ENCODE assay signal across 8 cellular contexts in genomic region chr17:50866261-50866949, GRCh38. TPM values are rescaled to one million over a fixed set of nuclear protein-coding genes. Genes with fewer than 3 reads are reported as not detected.
DNase-seq lines count a peak whose midpoint lies in the region; ATAC-seq and TF ChIP-seq lines count a peak whose summit lies in the region.

Gene TOB1 (minus strand): TSS chr17:50866354. CDS start chr17:50864017, 2,337 bp downstream.

- no peaks in the 10 kb centered on the region for H3K27me3 ChIP-seq in PC-3 (ENCODE audit: low read length)
- no peaks in the 10 kb centered on the region for H3K27me3 ChIP-seq in mucosa of stomach (ENCODE audit: control insufficient read depth, insufficient read depth, low read length)

- POLR2A ChIA-PET in PC-3 (lab: Charles Lee; ENCODE audit: unreplicated experiment), result interaction anchor here (0.5 to 2.0 kb wide), 24 partner anchors 14 to 287 kb away, joined by 3 to 22 read pairs (median 6); partner anchors contain the start of genes ANKRD40 and NME1

- CTCF ChIA-PET in PC-3 (lab: Charles Lee), result interaction anchor here (0.6 to 1.9 kb wide), 3 partner anchors 25 to 300 kb away, joined by 5 to 10 read pairs (median 6); partner anchors contain the start of gene NME2

- no peak for TF ChIP-seq CTCF in PC-3 (conservative IDR thresholded peaks at IDR 0.05; ENCODE audit: low read depth, low read length)
- no peak for TF ChIP-seq CTCF in epithelial cell of proximal tubule (conservative IDR thresholded peaks at IDR 0.05; ENCODE audit: low read depth, low read length)

- intact Hi-C loops in PC-3 (cut with micrococcal nuclease), result loop anchor here (1.0 to 5.0 kb wide), 2 partner anchors 27 to 286 kb away; partner anchors contain the start of gene NME1

- ATAC-seq in GM21619 (IDR thresholded peaks at IDR 0.05; ENCODE audit: unreplicated experiment) (peak; percentile 63), PC-3 (peak; percentile 76)

- H3K4me1 ChIP-seq in PC-3 (ENCODE audit: insufficient read depth, low read length), result peaks cover 39% of the 10 kb centered on the region
- peaks cover 5% of the 10 kb centered on the region for H3K4me1 ChIP-seq in mucosa of stomach (ENCODE audit: control insufficient read depth, insufficient read depth, low read length)

- peaks cover 5% of the 10 kb centered on the region for H3F3A ChIP-seq in PC-3 (ENCODE audit: low read length, unreplicated experiment)

- peak within 1 kb of the TSS; percentile 93 for H3K4me2 ChIP-seq in PC-3 (ENCODE audit: low read length)

- H3K79me2 ChIP-seq in PC-3 (ENCODE audit: low read length), result peaks cover 43% of the 10 kb centered on the region

- BruUV-seq in PC-3 (replicated peaks; lab: Mats Ljungman, UMichigan), result no TSS peak

- H3K36me3 ChIP-seq in PC-3 (ENCODE audit: low read depth, low read length) (peaks cover 22% of the 10 kb centered on the region), mucosa of stomach (ENCODE audit: control insufficient read depth, insufficient read depth, low read length) (peaks cover 10% of the 10 kb centered on the region)

- H3K9me2 ChIP-seq in PC-3 (replicated peaks; ENCODE audit: low read length), result no peaks in the 10 kb centered on the region

- peaks cover 37% of the 10 kb centered on the region for H4K20me1 ChIP-seq in PC-3 (ENCODE audit: low read length)

- peak within 1 kb of the TSS; percentile 81 for H2AFZ ChIP-seq in PC-3 (ENCODE audit: low read length)

- H3K27ac ChIP-seq in PC-3 (ENCODE audit: low read length), result peak within 1 kb of the TSS; percentile 87

- H3K9me3 ChIP-seq in PC-3 (ENCODE audit: low read length) (no peaks in the 10 kb centered on the region), mucosa of stomach (ENCODE audit: control insufficient read depth, low read length) (no peaks in the 10 kb centered on the region)

- DNase-seq in DMS153 treated with DMSO at 0.1 percent for 48 hours (lab: John Stamatoyannopoulos, UW; ENCODE audit: unreplicated experiment) (peak; percentile 94), PC-3 (peak; percentile 99), activated T-cell treated with anti-CD3 and anti-CD28 coated beads for 48 hours (ENCODE audit: low read depth) (peak; percentile 98), epithelial cell of proximal tubule (ENCODE audit: low read depth) (peak; percentile 59)
- DNase-seq in Jurkat, Clone E6-1 (ENCODE audit: low read depth, low spot score), result peak; percentile 89
- DNase-seq in stimulated activated CD8-positive, alpha-beta memory T cell treated with anti-CD3 and anti-CD28 coated beads, Interleukin-4, amount 100 ng/mL, for 48 hours, result peak; percentile 97

- H3K9ac ChIP-seq in PC-3 (ENCODE audit: low read length) (peak within 1 kb of the TSS; percentile 87), mucosa of stomach (ENCODE audit: low read length) (peak within 1 kb of the TSS; percentile 100)

- H3K4me3 ChIP-seq in Jurkat, Clone E6-1 (ENCODE audit: low read length), result peak within 1 kb of the TSS; percentile 85
- H3K4me3 ChIP-seq in PC-3 (ENCODE audit: low read length), result peak within 1 kb of the TSS; percentile 85
- H3K4me3 ChIP-seq in epithelial cell of proximal tubule (ENCODE audit: low read depth, low read length), result peak within 1 kb of the TSS; percentile 84
- peak within 1 kb of the TSS; percentile 96 for H3K4me3 ChIP-seq in mucosa of stomach (ENCODE audit: low read length)

RNA-seq across cellular contexts. Expression of gene TOB1, which starts in this region (rescaled TPM):
- 13.0 TPM for polyA plus RNA-seq in Jurkat, Clone E6-1 (2012; ENCODE audit: insufficient read depth, insufficient read length)
- total RNA-seq in PC-3 (2014; rRNA removed) (28.7 and 39.3 TPM in 2 replicates), epithelial cell of proximal tubule (4.4 and 4.6 TPM in 2 replicates)

Comparison
In these comparisons a context has a peak if more than half of its experiments do, and no peak if none do; other contexts are left out.
1. Peak in every context shown above with its lines: DNase-seq, ATAC-seq, H3K4me3 ChIP-seq and H3K27ac ChIP-seq.